In genomic region chr7:137965942-137966624, GRCh38 we compare ENCODE assay signal across 16 cellular contexts. TPM values are rescaled to one million over a fixed set of nuclear protein-coding genes. Genes with fewer than 3 reads are reported as not detected.
A peak's percentile ranks its signal among the peaks of the same experiment; 100 is the strongest.
DNase-seq lines count a peak whose midpoint lies in the region; ATAC-seq and TF ChIP-seq lines count a peak whose summit lies in the region.
"Had no signal": no experiment of that assay in that cellular context is flagged by ENCODE, and none has a peak within 500 bp of the region (broad histone marks: within the 10 kb centered on the region; RNA-seq: fewer than 3 reads in every experiment).

No MANE protein-coding gene starts in this region.

- CTCF ChIA-PET in AG04449 (lab: Yijun Ruan, JAX), result interaction anchor here (0.8 to 3.5 kb wide), 10 partner anchors 10 to 62 kb away, joined by 3 to 15 read pairs (median 4); no protein-coding TSS in a partner anchor

- H3F3A ChIP-seq in GM23248 (ENCODE audit: insufficient read depth), result peaks cover 75% of the 10 kb centered on the region

- peaks cover 15% of the 10 kb centered on the region for H3K36me3 ChIP-seq in GM23248 (ENCODE audit: low read depth)
- peaks cover 0 to 3% of the 10 kb centered on the region in 2 experiments for H3K36me3 ChIP-seq in mesenchymal stem cell (ENCODE audit: control insufficient read depth in 1 of 2, insufficient read depth in 2 of 2, low read depth in 1 of 2, low read length in 2 of 2)
- H3K36me3 ChIP-seq: upper lobe of left lung had no signal

- no peaks in the 10 kb centered on the region for H3K27me3 ChIP-seq in GM23248 (replicated peaks; ENCODE audit: insufficient read depth)
- H3K27me3 ChIP-seq in mesenchymal stem cell (ENCODE audit: control insufficient read depth in 1 of 2, insufficient read depth in 1 of 2, low read length in 2 of 2), result no peaks in the 10 kb centered on the region
- H3K27me3 ChIP-seq: BLaER1 treated with 17β-estradiol and CSF1 and Interleukin-3, amounts not matched to agents 10 nM and 100 nM; upper lobe of left lung had no signal

- H3K18ac ChIP-seq in mesenchymal stem cell (ENCODE audit: low read depth in 1 of 2, low read length in 2 of 2), result no peak overlapping the region

- peak overlapping the region; percentile 7 for H2AK5ac ChIP-seq in mesenchymal stem cell (ENCODE audit: low read length, severe bottlenecking)

- peaks cover 63% of the 10 kb centered on the region for H3K4me1 ChIP-seq in GM23248 (ENCODE audit: insufficient read depth)
- H3K4me1 ChIP-seq in mesenchymal stem cell (ENCODE audit: control insufficient read depth, insufficient read depth, low read depth, low read length), result peaks cover 11% of the 10 kb centered on the region

- H3K9me3 ChIP-seq in GM23248 (ENCODE audit: low read depth) (no peaks in the 10 kb centered on the region), mesenchymal stem cell (ENCODE audit: control insufficient read depth, low read length) (no peaks in the 10 kb centered on the region)
- H3K9me3 ChIP-seq: upper lobe of left lung had no signal

- H2BK15ac ChIP-seq in mesenchymal stem cell (ENCODE audit: low read depth, poor library complexity, severe bottlenecking), result no peak overlapping the region

- peak overlapping the region; percentile 0 to 35 for H2BK12ac ChIP-seq in mesenchymal stem cell (ENCODE audit: low read length in 2 of 2)

- no peak overlapping the region for H3K4me3 ChIP-seq in AG04449 (ENCODE audit: low read depth, low read length)
- H3K4me3 ChIP-seq in GM23248, result no peak overlapping the region
- H3K4me3 ChIP-seq in astrocyte of the cerebellum (ENCODE audit: low read depth, low read length), result no peak overlapping the region
- H3K4me3 ChIP-seq in mesenchymal stem cell (ENCODE audit: insufficient read depth in 1 of 2, low read depth in 1 of 2, low read length in 2 of 2), result no peak overlapping the region
- H3K4me3 ChIP-seq: BLaER1 treated with 17β-estradiol and CSF1 and Interleukin-3, amounts not matched to agents 10 nM and 100 nM; upper lobe of left lung had no signal

- ATAC-seq in GM18858 (IDR thresholded peaks at IDR 0.05; ENCODE audit: unreplicated experiment), result no peak
- ATAC-seq: activated CD8-positive, alpha-beta T cell treated with anti-CD3 and anti-CD28 coated beads, Interleukin-2, amount 10 ng/mL, durations not matched to agents 7 days and 5 days; sciatic nerve had no signal

- H4K91ac ChIP-seq in mesenchymal stem cell (ENCODE audit: low read length), result no peak overlapping the region

- 0 out of 2 replicates have a peak overlapping the region, but pooled peaks have one; percentile 9 for H3K9ac ChIP-seq in GM23248
- no peak overlapping the region for H3K9ac ChIP-seq in mesenchymal stem cell (ENCODE audit: low read length)
- H3K9ac ChIP-seq: BLaER1 treated with 17β-estradiol and CSF1 and Interleukin-3, amounts not matched to agents 10 nM and 100 nM had no signal

- WGBS in GM23248 (ENCODE audit: low coverage in 1 of 2, low lambda C conversion rate in 2 of 2, missing lambda C conversion rate in 2 of 2), 2 experiments, result 53 to 57% methylated on average over 2 of the region's 2 CpGs
- 100% methylated on average over 1 of the region's 2 CpGs for WGBS in mesenchymal stem cell

- H3K79me2 ChIP-seq in GM23248 (ENCODE audit: insufficient read depth), result peaks cover 97% of the 10 kb centered on the region

- H2AFZ ChIP-seq in GM23248 (no peak overlapping the region), mesenchymal stem cell (ENCODE audit: low read depth, low read length) (no peak overlapping the region)

- in situ Hi-C loops in GM23248 (cut with MboI), result no loop called here
- in situ Hi-C loops in astrocyte of the cerebellum (cut with HindIII; ENCODE audit: low sequenced_read_pairs), result no loop called here
- in situ Hi-C loops in GM13977 (cut with MboI; ENCODE audit: low pct_unique_long_range_greater_than_20kb, low sequenced_read_pairs, unreplicated experiment), result no loop called here

- H3K9me2 ChIP-seq in GM23248 (ENCODE audit: insufficient read depth), result no peaks in the 10 kb centered on the region

- DNase-seq in AG04449 (ENCODE audit: low read depth, low spot score), result no peak
- DNase-seq in GM23248, result peak; percentile 47
- DNase-seq in astrocyte of the cerebellum (ENCODE audit: low read depth), result no peak
- DNase-seq in mesenchymal stem cell, result no peak
- DNase-seq in GM13977 (ENCODE audit: low spot score), result no peak
- DNase-seq in stimulated activated CD4-positive, alpha-beta T cell treated with anti-CD3 and anti-CD28 coated beads, Interleukin-4, amount 100 ng/mL, for 1 hour, result no peak
- DNase-seq in GDM1 (lab: John Stamatoyannopoulos, UW), result no peak
- DNase-seq: activated CD8-positive, alpha-beta T cell treated with anti-CD3 and anti-CD28 coated beads, Interleukin-2, amount 10 ng/mL, durations not matched to agents 7 days and 5 days; GOT3; nephron progenitor cell; SHP77; stimulated activated CD4-positive, alpha-beta T cell treated with anti-CD3 and anti-CD28 coated beads, Interleukin-4, amount 100 ng/mL, for 4 hours; upper lobe of left lung had no signal

- no peak overlapping the region for H3K23ac ChIP-seq in mesenchymal stem cell (ENCODE audit: low read length in 2 of 2)

- peak overlapping the region; percentile 93 for H3K27ac ChIP-seq in GM23248
- no peak overlapping the region for H3K27ac ChIP-seq in mesenchymal stem cell (ENCODE audit: low read length, poor library complexity, severe bottlenecking)
- H3K27ac ChIP-seq: BLaER1 treated with 17β-estradiol and CSF1 and Interleukin-3, amounts not matched to agents 10 nM and 100 nM had no signal

- no peak overlapping the region for H2BK120ac ChIP-seq in mesenchymal stem cell (ENCODE audit: low read depth, low read length)

- H3K4ac ChIP-seq in mesenchymal stem cell (ENCODE audit: low read depth in 1 of 2, low read length in 2 of 2), result no peak overlapping the region

- H3K4me2 ChIP-seq in GM23248 (ENCODE audit: unreplicated experiment) (no peak overlapping the region), mesenchymal stem cell (ENCODE audit: low read length, poor library complexity, severe bottlenecking) (no peak overlapping the region)

- H2BK5ac ChIP-seq in mesenchymal stem cell (ENCODE audit: low read depth, low read length, poor library complexity, severe bottlenecking), result no peak overlapping the region

- H4K20me1 ChIP-seq in GM23248 (ENCODE audit: insufficient read depth), result no peaks in the 10 kb centered on the region

- no peak overlapping the region for H3K14ac ChIP-seq in mesenchymal stem cell (ENCODE audit: low read length in 2 of 2)

- peak; percentile 10 for TF ChIP-seq CTCF in AG04449 (IDR thresholded peaks at IDR 0.05; ENCODE audit: insufficient read depth, low read length, missing control alignments)
- peak; percentile 33 for TF ChIP-seq CTCF in astrocyte of the cerebellum (IDR thresholded peaks at IDR 0.05; ENCODE audit: low read depth, low read length, missing control alignments)
- TF ChIP-seq CTCF in GM13977 (IDR thresholded peaks at IDR 0.05; ENCODE audit: extremely low read depth, insufficient read depth, missing control alignments), result no peak

- peak overlapping the region; percentile 19 for H4K8ac ChIP-seq in mesenchymal stem cell (ENCODE audit: low read length)

- peaks cover 11% of the 10 kb centered on the region for H3K79me1 ChIP-seq in mesenchymal stem cell (replicated peaks; ENCODE audit: low read length, poor library complexity, severe bottlenecking)

- POLR2A ChIA-PET in AG04449 (lab: Yijun Ruan, JAX), result interaction anchor here (2.1 to 2.3 kb wide), 2 partner anchors 12 kb away, joined by 7 to 10 read pairs; no protein-coding TSS in a partner anchor

RNA-seq across cellular contexts. Expression of gene CREB3L2, which starts 35.8 kb away (rescaled TPM):
- total RNA-seq in GM23248 (2014; rRNA removed; shearing (Covaris generic)), result 43.7 and 67.9 TPM in 2 replicates
- polyA plus RNA-seq in GM23248 (2016; fragmentation: Nextera tagmentation; extraction: Ambion mirVana), result 49.7 and 53.7 TPM in 2 replicates
- 52.7 TPM for polyA plus RNA-seq in mesenchymal stem cell (2013, experiment 1 of 2)
- 51.1 TPM for polyA plus RNA-seq in mesenchymal stem cell (2013, experiment 2 of 2)
